In genomic region chr2:42961948-42962347, GRCh38 we compare ENCODE assay signal across 13 cellular contexts.
DNase-seq lines count a peak whose midpoint lies in the region; ATAC-seq and TF ChIP-seq lines count a peak whose summit lies in the region.
"Had no signal": no experiment of that assay in that cellular context is flagged by ENCODE, and none has a peak within 500 bp of the region (broad histone marks: within the 10 kb centered on the region; RNA-seq: fewer than 3 reads in every experiment).

No MANE protein-coding gene starts in this region.

- H3K4me1 ChIP-seq in right cardiac atrium (ENCODE audit: control insufficient read depth, insufficient read depth, low read length) = peaks cover 32% of the 10 kb centered on the region
- peaks cover 62% of the 10 kb centered on the region for H3K4me1 ChIP-seq in hepatocyte (ENCODE audit: insufficient read depth)
- H3K4me1 ChIP-seq in rectal smooth muscle tissue (ENCODE audit: control insufficient read depth, insufficient read depth, low read length) = peaks cover 24% of the 10 kb centered on the region
- H3K4me1 ChIP-seq in aorta (ENCODE audit: control insufficient read depth in 1 of 2, insufficient read depth in 2 of 2, low read length in 2 of 2) = peaks cover 0 to 3% of the 10 kb centered on the region in 2 donors

- no peak overlapping the region for H3K9ac ChIP-seq in rectal smooth muscle tissue (ENCODE audit: low read length)

- intact Hi-C loops in right cardiac atrium (cut with DNase I) = loop anchor here in 1 of 4 donors (5.0 kb wide), 1 partner anchor 260 kb away; no protein-coding TSS in a partner anchor
- intact Hi-C loops in left ventricle myocardium superior (cut with micrococcal nuclease) = no loop called here
- intact Hi-C loops in aorta (cut with DNase I) = loop anchor here in 1 of 2 donors (5.0 kb wide), 2 partner anchors 525 to 580 kb away; no protein-coding TSS in a partner anchor

- no peaks in the 10 kb centered on the region for H3K9me2 ChIP-seq in hepatocyte (replicated peaks; ENCODE audit: insufficient read depth)

- H3K9me3 ChIP-seq in right cardiac atrium (ENCODE audit: control insufficient read depth, low read length) = no peaks in the 10 kb centered on the region
- no peaks in the 10 kb centered on the region for H3K9me3 ChIP-seq in hepatocyte (ENCODE audit: low read depth)
- H3K9me3 ChIP-seq in aorta (ENCODE audit: control insufficient read depth, low read length) = no peaks in the 10 kb centered on the region
- H3K9me3 ChIP-seq: mucosa of descending colon had no signal

- WGBS in right cardiac atrium = 45% methylated on average over 7 of the region's 7 CpGs
- WGBS in hepatocyte (ENCODE audit: low lambda C conversion rate, missing lambda C conversion rate) = 100% methylated on average over 4 of the region's 7 CpGs
- WGBS in aorta, 2 donors = 73 to 82% methylated on average over 7 of the region's 7 CpGs

- no peak for TF ChIP-seq CTCF in hepatocyte (IDR thresholded peaks at IDR 0.05; ENCODE audit: poor library complexity)

- H3K27me3 ChIP-seq in right cardiac atrium (ENCODE audit: control insufficient read depth, insufficient read depth) = no peaks in the 10 kb centered on the region
- no peaks in the 10 kb centered on the region for H3K27me3 ChIP-seq in hepatocyte
- H3K27me3 ChIP-seq in rectal smooth muscle tissue (ENCODE audit: control insufficient read depth, insufficient read depth, low read length) = no peaks in the 10 kb centered on the region
- no peaks in the 10 kb centered on the region for H3K27me3 ChIP-seq in aorta (ENCODE audit: control insufficient read depth in 1 of 2, insufficient read depth in 2 of 2, low read length in 1 of 2)

- H3K79me2 ChIP-seq in hepatocyte = no peaks in the 10 kb centered on the region

- H3K4me2 ChIP-seq in hepatocyte = no peak overlapping the region

- H2AFZ ChIP-seq in hepatocyte = no peak overlapping the region

- H3K4me3 ChIP-seq in right cardiac atrium (ENCODE audit: low read length) (no peak overlapping the region), hepatocyte (no peak overlapping the region), rectal smooth muscle tissue (ENCODE audit: low read length) (no peak overlapping the region), aorta (ENCODE audit: low read length in 2 of 2) (no peak overlapping the region)
- H3K4me3 ChIP-seq: mucosa of descending colon had no signal

- ATAC-seq in right cardiac atrium (no peak), left ventricle myocardium superior (no peak), aorta (ENCODE audit: low FRiP score) (no peak), HG03354 (IDR thresholded peaks at IDR 0.05; ENCODE audit: poor library complexity, severe bottlenecking, unreplicated experiment) (no peak), HG03159 (IDR thresholded peaks at IDR 0.05; ENCODE audit: unreplicated experiment) (no peak)
- ATAC-seq: HCT116, mucosa of descending colon had no signal

- H3K36me3 ChIP-seq in hepatocyte (replicated peaks; ENCODE audit: insufficient read depth, low read depth) (no peaks in the 10 kb centered on the region), rectal smooth muscle tissue (ENCODE audit: control insufficient read depth, insufficient read depth, low read length) (no peaks in the 10 kb centered on the region), aorta (ENCODE audit: control insufficient read depth in 1 of 2, insufficient read depth in 2 of 2, low read length in 1 of 2) (no peaks in the 10 kb centered on the region)

- H3K27ac ChIP-seq in right cardiac atrium (ENCODE audit: low read length) (peak overlapping the region; percentile 85), hepatocyte (peak overlapping the region; percentile 91), rectal smooth muscle tissue (ENCODE audit: low read depth, low read length) (peak overlapping the region; percentile 54), aorta (ENCODE audit: low read depth in 1 of 2, low read length in 2 of 2) (peak overlapping the region; percentile 14 to 80)

- peak in 1 of 3 donors; percentile 54 for DNase-seq in right cardiac atrium
- DNase-seq in left ventricle myocardium superior = no peak
- no peak for DNase-seq in hepatocyte (ENCODE audit: low spot score)
- DNase-seq in aorta = peak in 1 of 2 donors; percentile 66
- no peak for DNase-seq in activated CD4-positive, alpha-beta T cell treated with anti-CD3 and anti-CD28 coated beads, Interleukin-2, amount 50 U/mL, for 48 hours
- DNase-seq: NCI-H2029 treated with DMSO at 0.1 percent for 48 hours, SHP77, T1000 had no signal

- H4K20me1 ChIP-seq in hepatocyte (ENCODE audit: insufficient read depth, poor library complexity, severe bottlenecking) = no peaks in the 10 kb centered on the region
